1 cellular context compared by ENCODE assay signal in the genomic region with DNA sequence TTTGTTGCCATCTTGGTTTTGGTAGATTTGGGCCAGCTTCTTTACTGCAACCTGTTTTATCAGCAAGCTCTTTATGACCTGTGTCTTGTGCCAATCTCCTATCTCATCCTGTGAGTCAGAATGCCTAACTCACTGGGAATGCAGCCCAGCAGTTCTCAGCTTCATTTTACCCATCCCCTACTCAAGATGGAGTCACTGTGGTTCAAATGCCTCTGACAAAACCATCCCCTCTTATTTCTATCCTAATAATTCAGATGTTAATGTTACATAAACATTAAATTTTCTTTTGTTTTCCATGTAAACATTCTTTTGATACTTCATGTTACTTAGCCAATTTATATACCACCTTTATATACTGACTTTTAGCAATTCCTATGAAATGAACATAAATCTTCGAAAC.
TF ChIP-seq lines count a peak whose summit lies in the region.

No MANE protein-coding gene starts in this region.

TF ChIP-seq in K562, 482 proteins besides CTCF, POLR2A, EP300 and RAD21 (continued from another document and continues in another):
- TF ChIP-seq, protein P1, sequence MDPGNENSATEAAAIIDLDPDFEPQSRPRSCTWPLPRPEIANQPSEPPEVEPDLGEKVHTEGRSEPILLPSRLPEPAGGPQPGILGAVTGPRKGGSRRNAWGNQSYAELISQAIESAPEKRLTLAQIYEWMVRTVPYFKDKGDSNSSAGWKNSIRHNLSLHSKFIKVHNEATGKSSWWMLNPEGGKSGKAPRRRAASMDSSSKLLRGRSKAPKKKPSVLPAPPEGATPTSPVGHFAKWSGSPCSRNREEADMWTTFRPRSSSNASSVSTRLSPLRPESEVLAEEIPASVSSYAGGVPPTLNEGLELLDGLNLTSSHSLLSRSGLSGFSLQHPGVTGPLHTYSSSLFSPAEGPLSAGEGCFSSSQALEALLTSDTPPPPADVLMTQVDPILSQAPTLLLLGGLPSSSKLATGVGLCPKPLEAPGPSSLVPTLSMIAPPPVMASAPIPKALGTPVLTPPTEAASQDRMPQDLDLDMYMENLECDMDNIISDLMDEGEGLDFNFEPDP (CRISPR knock-in tag; IDR thresholded peaks at IDR 0.05), result 0 out of 2 replicates have a peak, but pooled peaks have one; percentile 71
- TF ChIP-seq, protein P2, sequence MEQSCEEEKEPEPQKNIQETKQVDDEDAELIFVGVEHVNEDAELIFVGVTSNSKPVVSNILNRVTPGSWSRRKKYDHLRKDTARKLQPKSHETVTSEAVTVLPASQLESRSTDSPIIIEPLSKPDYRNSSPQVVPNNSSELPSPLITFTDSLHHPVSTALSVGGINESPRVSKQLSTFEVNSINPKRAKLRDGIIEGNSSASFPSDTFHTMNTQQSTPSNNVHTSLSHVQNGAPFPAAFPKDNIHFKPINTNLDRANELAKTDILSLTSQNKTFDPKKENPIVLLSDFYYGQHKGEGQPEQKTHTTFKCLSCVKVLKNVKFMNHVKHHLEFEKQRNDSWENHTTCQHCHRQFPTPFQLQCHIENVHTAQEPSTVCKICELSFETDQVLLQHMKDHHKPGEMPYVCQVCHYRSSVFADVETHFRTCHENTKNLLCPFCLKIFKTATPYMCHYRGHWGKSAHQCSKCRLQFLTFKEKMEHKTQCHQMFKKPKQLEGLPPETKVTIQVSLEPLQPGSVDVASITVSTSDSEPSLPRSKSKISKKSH (CRISPR knock-in tag; IDR thresholded peaks at IDR 0.05), result no peak
- no peak for TF ChIP-seq GTF2A2 (tag; IDR thresholded peaks at IDR 0.05)
- no peak for TF ChIP-seq ZNF408 (CRISPR knock-in tag; IDR thresholded peaks at IDR 0.05; ENCODE audit: low read depth)
- TF ChIP-seq MAZ (CRISPR knock-in tag; conservative IDR thresholded peaks at IDR 0.05 in 1 of 2, IDR thresholded peaks at IDR 0.05 in 1 of 2), result peak in 1 of 2 experiments; percentile 82; a peak in 2 of 4 replicates
- peak; percentile 72 for TF ChIP-seq ZNF175 (CRISPR knock-in tag; IDR thresholded peaks at IDR 0.05; ENCODE audit: low read depth)
- TF ChIP-seq, protein P3, sequence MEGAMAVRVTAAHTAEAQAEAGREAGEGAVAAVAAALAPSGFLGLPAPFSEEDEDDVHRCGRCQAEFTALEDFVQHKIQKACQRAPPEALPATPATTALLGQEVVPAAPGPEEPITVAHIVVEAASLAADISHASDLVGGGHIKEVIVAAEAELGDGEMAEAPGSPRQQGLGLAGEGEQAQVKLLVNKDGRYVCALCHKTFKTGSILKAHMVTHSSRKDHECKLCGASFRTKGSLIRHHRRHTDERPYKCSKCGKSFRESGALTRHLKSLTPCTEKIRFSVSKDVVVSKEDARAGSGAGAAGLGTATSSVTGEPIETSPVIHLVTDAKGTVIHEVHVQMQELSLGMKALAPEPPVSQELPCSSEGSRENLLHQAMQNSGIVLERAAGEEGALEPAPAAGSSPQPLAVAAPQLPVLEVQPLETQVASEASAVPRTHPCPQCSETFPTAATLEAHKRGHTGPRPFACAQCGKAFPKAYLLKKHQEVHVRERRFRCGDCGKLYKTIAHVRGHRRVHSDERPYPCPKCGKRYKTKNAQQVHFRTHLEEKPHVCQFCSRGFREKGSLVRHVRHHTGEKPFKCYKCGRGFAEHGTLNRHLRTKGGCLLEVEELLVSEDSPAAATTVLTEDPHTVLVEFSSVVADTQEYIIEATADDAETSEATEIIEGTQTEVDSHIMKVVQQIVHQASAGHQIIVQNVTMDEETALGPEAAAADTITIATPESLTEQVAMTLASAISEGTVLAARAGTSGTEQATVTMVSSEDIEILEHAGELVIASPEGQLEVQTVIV (CRISPR knock-in tag; IDR thresholded peaks at IDR 0.05; ENCODE audit: borderline replicate concordance), result no peak
- TF ChIP-seq, protein P4, sequence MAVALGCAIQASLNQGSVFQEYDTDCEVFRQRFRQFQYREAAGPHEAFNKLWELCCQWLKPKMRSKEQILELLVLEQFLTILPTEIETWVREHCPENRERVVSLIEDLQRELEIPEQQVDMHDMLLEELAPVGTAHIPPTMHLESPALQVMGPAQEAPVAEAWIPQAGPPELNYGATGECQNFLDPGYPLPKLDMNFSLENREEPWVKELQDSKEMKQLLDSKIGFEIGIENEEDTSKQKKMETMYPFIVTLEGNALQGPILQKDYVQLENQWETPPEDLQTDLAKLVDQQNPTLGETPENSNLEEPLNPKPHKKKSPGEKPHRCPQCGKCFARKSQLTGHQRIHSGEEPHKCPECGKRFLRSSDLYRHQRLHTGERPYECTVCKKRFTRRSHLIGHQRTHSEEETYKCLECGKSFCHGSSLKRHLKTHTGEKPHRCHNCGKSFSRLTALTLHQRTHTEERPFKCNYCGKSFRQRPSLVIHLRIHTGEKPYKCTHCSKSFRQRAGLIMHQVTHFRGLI (CRISPR knock-in tag; IDR thresholded peaks at IDR 0.05), result peak; percentile 82; the same call in 1 of the 2 replicates
- TF ChIP-seq FOXK1 (CRISPR knock-in tag; IDR thresholded peaks at IDR 0.05; ENCODE audit: borderline replicate concordance), result no peak
- no peak for TF ChIP-seq SRSF1 (IDR thresholded peaks at IDR 0.05; ENCODE audit: low read depth, low read length)
- peak; percentile 72; the same call in 1 of the 2 replicates for TF ChIP-seq ZNF134 (CRISPR knock-in tag; conservative IDR thresholded peaks at IDR 0.05)
- no peak for TF ChIP-seq COPS2 (conservative IDR thresholded peaks at IDR 0.05)
- TF ChIP-seq SIN3A (IDR thresholded peaks at IDR 0.05; ENCODE audit: borderline replicate concordance in 2 of 2, control insufficient read depth in 1 of 2, low read depth in 2 of 2, low read length in 2 of 2), result no peak
- no peak for TF ChIP-seq BCOR (IDR thresholded peaks at IDR 0.05)
- peak; percentile 69; the same call in 1 of the 2 replicates for TF ChIP-seq TEAD2 (tag; IDR thresholded peaks at IDR 0.05)
- no peak for TF ChIP-seq HOXB6 (CRISPR knock-in tag; IDR thresholded peaks at IDR 0.05; ENCODE audit: borderline replicate concordance)
- TF ChIP-seq ZNF197 (CRISPR knock-in tag; IDR thresholded peaks at IDR 0.05; ENCODE audit: low read depth), result peak; percentile 70; the same call in 1 of the 2 replicates
- no peak for TF ChIP-seq FOS (IDR thresholded peaks at IDR 0.05; ENCODE audit: extremely low read depth, insufficient read length)
- TF ChIP-seq, protein P5, sequence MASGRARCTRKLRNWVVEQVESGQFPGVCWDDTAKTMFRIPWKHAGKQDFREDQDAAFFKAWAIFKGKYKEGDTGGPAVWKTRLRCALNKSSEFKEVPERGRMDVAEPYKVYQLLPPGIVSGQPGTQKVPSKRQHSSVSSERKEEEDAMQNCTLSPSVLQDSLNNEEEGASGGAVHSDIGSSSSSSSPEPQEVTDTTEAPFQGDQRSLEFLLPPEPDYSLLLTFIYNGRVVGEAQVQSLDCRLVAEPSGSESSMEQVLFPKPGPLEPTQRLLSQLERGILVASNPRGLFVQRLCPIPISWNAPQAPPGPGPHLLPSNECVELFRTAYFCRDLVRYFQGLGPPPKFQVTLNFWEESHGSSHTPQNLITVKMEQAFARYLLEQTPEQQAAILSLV (tag; IDR thresholded peaks at IDR 0.05), result peak; percentile 73; the same call in 1 of the 2 replicates
- TF ChIP-seq, protein P6, sequence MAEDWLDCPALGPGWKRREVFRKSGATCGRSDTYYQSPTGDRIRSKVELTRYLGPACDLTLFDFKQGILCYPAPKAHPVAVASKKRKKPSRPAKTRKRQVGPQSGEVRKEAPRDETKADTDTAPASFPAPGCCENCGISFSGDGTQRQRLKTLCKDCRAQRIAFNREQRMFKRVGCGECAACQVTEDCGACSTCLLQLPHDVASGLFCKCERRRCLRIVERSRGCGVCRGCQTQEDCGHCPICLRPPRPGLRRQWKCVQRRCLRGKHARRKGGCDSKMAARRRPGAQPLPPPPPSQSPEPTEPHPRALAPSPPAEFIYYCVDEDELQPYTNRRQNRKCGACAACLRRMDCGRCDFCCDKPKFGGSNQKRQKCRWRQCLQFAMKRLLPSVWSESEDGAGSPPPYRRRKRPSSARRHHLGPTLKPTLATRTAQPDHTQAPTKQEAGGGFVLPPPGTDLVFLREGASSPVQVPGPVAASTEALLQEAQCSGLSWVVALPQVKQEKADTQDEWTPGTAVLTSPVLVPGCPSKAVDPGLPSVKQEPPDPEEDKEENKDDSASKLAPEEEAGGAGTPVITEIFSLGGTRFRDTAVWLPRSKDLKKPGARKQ (CRISPR knock-in tag; IDR thresholded peaks at IDR 0.05), result no peak
- TF ChIP-seq, protein P7, sequence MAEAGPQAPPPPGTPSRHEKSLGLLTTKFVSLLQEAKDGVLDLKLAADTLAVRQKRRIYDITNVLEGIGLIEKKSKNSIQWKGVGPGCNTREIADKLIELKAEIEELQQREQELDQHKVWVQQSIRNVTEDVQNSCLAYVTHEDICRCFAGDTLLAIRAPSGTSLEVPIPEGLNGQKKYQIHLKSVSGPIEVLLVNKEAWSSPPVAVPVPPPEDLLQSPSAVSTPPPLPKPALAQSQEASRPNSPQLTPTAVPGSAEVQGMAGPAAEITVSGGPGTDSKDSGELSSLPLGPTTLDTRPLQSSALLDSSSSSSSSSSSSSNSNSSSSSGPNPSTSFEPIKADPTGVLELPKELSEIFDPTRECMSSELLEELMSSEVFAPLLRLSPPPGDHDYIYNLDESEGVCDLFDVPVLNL (CRISPR knock-in tag; IDR thresholded peaks at IDR 0.05; ENCODE audit: low read depth), result no peak
- TF ChIP-seq TEAD4 (IDR thresholded peaks at IDR 0.05; ENCODE audit: low read length), result no peak
- TF ChIP-seq TEAD4 (CRISPR knock-in tag; IDR thresholded peaks at IDR 0.05; ENCODE audit: borderline replicate concordance), result no peak
- no peak for TF ChIP-seq BDP1 (IDR thresholded peaks at IDR 0.05; ENCODE audit: insufficient read depth, insufficient read length)
- TF ChIP-seq ZNF311 (CRISPR knock-in tag; IDR thresholded peaks at IDR 0.05), result peak; percentile 99
- no peak for TF ChIP-seq ZFP36 (IDR thresholded peaks at IDR 0.05; ENCODE audit: low read depth, low read length, partially characterized antibody)
- no peak for TF ChIP-seq ATF1 (CRISPR knock-in tag; IDR thresholded peaks at IDR 0.05)
- TF ChIP-seq ATF1 (tag; IDR thresholded peaks at IDR 0.05), result no peak
- TF ChIP-seq NUFIP1 (IDR thresholded peaks at IDR 0.05; ENCODE audit: partially characterized antibody), result no peak
- no peak for TF ChIP-seq PTBP1 (IDR thresholded peaks at IDR 0.05; ENCODE audit: low read depth, low read length)
- no peak for TF ChIP-seq CTBP1 (IDR thresholded peaks at IDR 0.05; ENCODE audit: borderline replicate concordance)
- TF ChIP-seq RBM15 (IDR thresholded peaks at IDR 0.05; ENCODE audit: insufficient read depth, low read length), result no peak
- TF ChIP-seq CBX2 (IDR thresholded peaks at IDR 0.05; ENCODE audit: insufficient read depth, low read length, poor library complexity, severe bottlenecking), result no peak
- TF ChIP-seq ZC3H8 (IDR thresholded peaks at IDR 0.05), result no peak
- no peak for TF ChIP-seq NFATC3 (IDR thresholded peaks at IDR 0.05)
- peak; percentile 93 for TF ChIP-seq ERF (CRISPR knock-in tag; IDR thresholded peaks at IDR 0.05)
- no peak for TF ChIP-seq MXI1 (IDR thresholded peaks at IDR 0.05; ENCODE audit: low read depth, low read length)
- 0 out of 2 replicates have a peak, but pooled peaks have one; percentile 24 for TF ChIP-seq E2F3 (CRISPR knock-in tag; IDR thresholded peaks at IDR 0.05)
- TF ChIP-seq, protein P8, sequence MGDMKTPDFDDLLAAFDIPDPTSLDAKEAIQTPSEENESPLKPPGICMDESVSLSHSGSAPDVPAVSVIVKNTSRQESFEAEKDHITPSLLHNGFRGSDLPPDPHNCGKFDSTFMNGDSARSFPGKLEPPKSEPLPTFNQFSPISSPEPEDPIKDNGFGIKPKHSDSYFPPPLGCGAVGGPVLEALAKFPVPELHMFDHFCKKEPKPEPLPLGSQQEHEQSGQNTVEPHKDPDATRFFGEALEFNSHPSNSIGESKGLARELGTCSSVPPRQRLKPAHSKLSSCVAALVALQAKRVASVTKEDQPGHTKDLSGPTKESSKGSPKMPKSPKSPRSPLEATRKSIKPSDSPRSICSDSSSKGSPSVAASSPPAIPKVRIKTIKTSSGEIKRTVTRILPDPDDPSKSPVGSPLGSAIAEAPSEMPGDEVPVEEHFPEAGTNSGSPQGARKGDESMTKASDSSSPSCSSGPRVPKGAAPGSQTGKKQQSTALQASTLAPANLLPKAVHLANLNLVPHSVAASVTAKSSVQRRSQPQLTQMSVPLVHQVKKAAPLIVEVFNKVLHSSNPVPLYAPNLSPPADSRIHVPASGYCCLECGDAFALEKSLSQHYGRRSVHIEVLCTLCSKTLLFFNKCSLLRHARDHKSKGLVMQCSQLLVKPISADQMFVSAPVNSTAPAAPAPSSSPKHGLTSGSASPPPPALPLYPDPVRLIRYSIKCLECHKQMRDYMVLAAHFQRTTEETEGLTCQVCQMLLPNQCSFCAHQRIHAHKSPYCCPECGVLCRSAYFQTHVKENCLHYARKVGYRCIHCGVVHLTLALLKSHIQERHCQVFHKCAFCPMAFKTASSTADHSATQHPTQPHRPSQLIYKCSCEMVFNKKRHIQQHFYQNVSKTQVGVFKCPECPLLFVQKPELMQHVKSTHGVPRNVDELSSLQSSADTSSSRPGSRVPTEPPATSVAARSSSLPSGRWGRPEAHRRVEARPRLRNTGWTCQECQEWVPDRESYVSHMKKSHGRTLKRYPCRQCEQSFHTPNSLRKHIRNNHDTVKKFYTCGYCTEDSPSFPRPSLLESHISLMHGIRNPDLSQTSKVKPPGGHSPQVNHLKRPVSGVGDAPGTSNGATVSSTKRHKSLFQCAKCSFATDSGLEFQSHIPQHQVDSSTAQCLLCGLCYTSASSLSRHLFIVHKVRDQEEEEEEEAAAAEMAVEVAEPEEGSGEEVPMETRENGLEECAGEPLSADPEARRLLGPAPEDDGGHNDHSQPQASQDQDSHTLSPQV (IDR thresholded peaks at IDR 0.05), result peak; percentile 83
- no peak for TF ChIP-seq RBM39 (optimal IDR thresholded peaks at IDR 0.05; ENCODE audit: low read depth, low read length)
- TF ChIP-seq, protein P9, sequence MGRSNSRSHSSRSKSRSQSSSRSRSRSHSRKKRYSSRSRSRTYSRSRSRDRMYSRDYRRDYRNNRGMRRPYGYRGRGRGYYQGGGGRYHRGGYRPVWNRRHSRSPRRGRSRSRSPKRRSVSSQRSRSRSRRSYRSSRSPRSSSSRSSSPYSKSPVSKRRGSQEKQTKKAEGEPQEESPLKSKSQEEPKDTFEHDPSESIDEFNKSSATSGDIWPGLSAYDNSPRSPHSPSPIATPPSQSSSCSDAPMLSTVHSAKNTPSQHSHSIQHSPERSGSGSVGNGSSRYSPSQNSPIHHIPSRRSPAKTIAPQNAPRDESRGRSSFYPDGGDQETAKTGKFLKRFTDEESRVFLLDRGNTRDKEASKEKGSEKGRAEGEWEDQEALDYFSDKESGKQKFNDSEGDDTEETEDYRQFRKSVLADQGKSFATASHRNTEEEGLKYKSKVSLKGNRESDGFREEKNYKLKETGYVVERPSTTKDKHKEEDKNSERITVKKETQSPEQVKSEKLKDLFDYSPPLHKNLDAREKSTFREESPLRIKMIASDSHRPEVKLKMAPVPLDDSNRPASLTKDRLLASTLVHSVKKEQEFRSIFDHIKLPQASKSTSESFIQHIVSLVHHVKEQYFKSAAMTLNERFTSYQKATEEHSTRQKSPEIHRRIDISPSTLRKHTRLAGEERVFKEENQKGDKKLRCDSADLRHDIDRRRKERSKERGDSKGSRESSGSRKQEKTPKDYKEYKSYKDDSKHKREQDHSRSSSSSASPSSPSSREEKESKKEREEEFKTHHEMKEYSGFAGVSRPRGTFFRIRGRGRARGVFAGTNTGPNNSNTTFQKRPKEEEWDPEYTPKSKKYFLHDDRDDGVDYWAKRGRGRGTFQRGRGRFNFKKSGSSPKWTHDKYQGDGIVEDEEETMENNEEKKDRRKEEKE (IDR thresholded peaks at IDR 0.05; ENCODE audit: borderline replicate concordance in 1 of 2, control insufficient read depth in 1 of 2, low read depth in 2 of 2, low read length in 1 of 2), result no peak
- TF ChIP-seq NCOA4 (IDR thresholded peaks at IDR 0.05; ENCODE audit: partially characterized antibody), result no peak
- TF ChIP-seq POLR2AphosphoS2 (IDR thresholded peaks at IDR 0.05; ENCODE audit: low read length), result no peak
- peak; percentile 80; the same call in 1 of the 2 replicates for TF ChIP-seq ZNF586 (CRISPR knock-in tag; conservative IDR thresholded peaks at IDR 0.05)
